ENCODE assay signal across 8 cellular contexts in the genomic region with DNA sequence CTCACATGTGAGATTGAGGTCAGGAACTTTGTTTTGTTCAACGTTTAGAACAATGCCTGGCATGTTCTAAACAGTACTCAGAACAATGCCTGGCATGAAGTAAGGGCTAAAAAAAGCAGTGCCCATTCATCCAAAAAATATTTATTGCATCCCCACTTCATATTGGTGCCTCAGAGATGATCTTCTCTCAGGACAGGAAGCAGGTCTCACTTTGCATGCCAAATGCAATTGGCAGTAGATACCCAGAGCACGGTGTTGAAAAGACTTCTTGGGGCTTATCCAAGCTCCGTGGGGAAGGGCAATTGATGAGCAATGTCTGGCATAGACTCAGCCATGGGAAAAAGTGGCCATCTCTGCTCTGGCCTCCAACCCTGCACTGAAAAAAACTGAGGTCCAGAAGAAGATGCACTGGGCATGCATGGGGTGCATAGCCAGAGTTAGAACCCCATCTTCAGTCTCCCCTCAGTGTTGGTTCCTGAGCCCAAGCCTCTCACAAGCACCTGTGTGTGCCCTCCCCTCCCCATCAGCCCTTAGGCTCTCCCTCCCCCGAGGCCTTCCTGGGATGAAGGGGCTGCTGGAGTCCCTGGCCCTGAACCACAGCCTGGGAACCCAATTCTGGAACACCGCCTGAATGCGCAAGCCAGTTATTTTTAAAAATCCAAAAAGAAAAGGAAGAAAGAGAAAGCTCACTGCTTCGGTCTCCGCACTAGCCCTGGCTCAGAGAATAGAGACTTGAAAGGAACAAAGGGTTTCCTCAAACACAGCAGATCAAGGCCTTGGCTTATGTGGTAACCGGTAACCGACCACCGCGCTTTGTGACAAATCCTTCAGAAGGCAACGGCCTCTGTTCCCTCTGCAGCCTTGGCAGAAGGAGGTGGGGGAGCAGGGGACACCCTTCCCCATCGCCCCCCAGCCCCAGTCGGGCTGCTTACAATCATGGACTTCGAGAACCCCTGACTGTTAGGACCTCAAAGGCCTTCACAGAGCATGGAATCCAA.
DNase-seq lines count a peak whose midpoint lies in the region; ATAC-seq and TF ChIP-seq lines count a peak whose summit lies in the region.

No MANE protein-coding gene starts in this region.

- DNase-seq in NCI-H2196 (lab: John Stamatoyannopoulos, UW; ENCODE audit: unreplicated experiment) = peak; percentile 30
- no peak for DNase-seq in NCI-H2196 treated with DMSO at 0.1 percent for 48 hours (lab: John Stamatoyannopoulos, UW; ENCODE audit: unreplicated experiment)
- DNase-seq in activated naive CD8-positive, alpha-beta T cell treated with anti-CD3 and anti-CD28 coated beads, Interleukin-2, amount 10 ng/mL, durations not matched to agents 7 days and 5 days = peak; percentile 60
- no peak for DNase-seq in left ventricle myocardium superior
- peak; percentile 93 for DNase-seq in superior temporal gyrus (ENCODE audit: extremely low spot score)
- no peak for DNase-seq in GM10266 (ENCODE audit: extremely low spot score)
- no peak for DNase-seq in DMS79 (lab: John Stamatoyannopoulos, UW)
- DNase-seq in HUDEP-2 (lab: John Stamatoyannopoulos, UW; ENCODE audit: unreplicated experiment in 76 of 76) = no peak

- peaks cover 4% of the 10 kb centered on the region for H3K36me3 Mint-ChIP-seq in activated naive CD8-positive, alpha-beta T cell treated with anti-CD3 and anti-CD28 coated beads, Interleukin-2, amount 10 ng/mL, durations not matched to agents 7 days and 5 days

- intact Hi-C loops in left ventricle myocardium superior (cut with micrococcal nuclease) = no loop called here

- H3K27me3 Mint-ChIP-seq in activated naive CD8-positive, alpha-beta T cell treated with anti-CD3 and anti-CD28 coated beads, Interleukin-2, amount 10 ng/mL, durations not matched to agents 7 days and 5 days = peaks cover 68% of the 10 kb centered on the region

- ATAC-seq in activated naive CD8-positive, alpha-beta T cell treated with anti-CD3 and anti-CD28 coated beads, Interleukin-2, amount 10 ng/mL, durations not matched to agents 7 days and 5 days (ENCODE audit: low read depth) = peak; percentile 86
- peak; percentile 80 for ATAC-seq in left ventricle myocardium superior

- H3K4me1 Mint-ChIP-seq in activated naive CD8-positive, alpha-beta T cell treated with anti-CD3 and anti-CD28 coated beads, Interleukin-2, amount 10 ng/mL, durations not matched to agents 7 days and 5 days = peaks cover 21% of the 10 kb centered on the region

- POLR2A ChIA-PET in activated naive CD8-positive, alpha-beta T cell treated with anti-CD3 and anti-CD28 coated beads, Interleukin-2, amount 10 ng/mL, durations not matched to agents 7 days and 5 days (lab: Charles Lee) = no interaction called here

- H3K9me3 Mint-ChIP-seq in activated naive CD8-positive, alpha-beta T cell treated with anti-CD3 and anti-CD28 coated beads, Interleukin-2, amount 10 ng/mL, durations not matched to agents 7 days and 5 days = peaks cover 5% of the 10 kb centered on the region

- no peak for TF ChIP-seq CTCF in GM10266 (IDR thresholded peaks at IDR 0.05; ENCODE audit: control insufficient read depth, insufficient read depth, low read depth, missing control alignments)

- peak overlapping the region; percentile 44 for H3K27ac Mint-ChIP-seq in activated naive CD8-positive, alpha-beta T cell treated with anti-CD3 and anti-CD28 coated beads, Interleukin-2, amount 10 ng/mL, durations not matched to agents 7 days and 5 days

- H3K4me3 Mint-ChIP-seq in activated naive CD8-positive, alpha-beta T cell treated with anti-CD3 and anti-CD28 coated beads, Interleukin-2, amount 10 ng/mL, durations not matched to agents 7 days and 5 days = peak overlapping the region; percentile 70

Comparison
In these comparisons a context has a peak if more than half of its experiments do, and no peak if none do; other contexts are left out.
1. DNase-seq: peak in NCI-H2196 (single experiment), activated naive CD8-positive, alpha-beta T cell treated with anti-CD3 and anti-CD28 coated beads, Interleukin-2, amount 10 ng/mL, durations not matched to agents 7 days and 5 days (single experiment) and superior temporal gyrus (single experiment); none in NCI-H2196 treated with DMSO at 0.1 percent for 48 hours (single experiment), left ventricle myocardium superior (single experiment), GM10266 (single experiment), DMS79 (single experiment) and HUDEP-2 (0 of 76).